1 cellular context compared by ENCODE assay signal in the genomic region with DNA sequence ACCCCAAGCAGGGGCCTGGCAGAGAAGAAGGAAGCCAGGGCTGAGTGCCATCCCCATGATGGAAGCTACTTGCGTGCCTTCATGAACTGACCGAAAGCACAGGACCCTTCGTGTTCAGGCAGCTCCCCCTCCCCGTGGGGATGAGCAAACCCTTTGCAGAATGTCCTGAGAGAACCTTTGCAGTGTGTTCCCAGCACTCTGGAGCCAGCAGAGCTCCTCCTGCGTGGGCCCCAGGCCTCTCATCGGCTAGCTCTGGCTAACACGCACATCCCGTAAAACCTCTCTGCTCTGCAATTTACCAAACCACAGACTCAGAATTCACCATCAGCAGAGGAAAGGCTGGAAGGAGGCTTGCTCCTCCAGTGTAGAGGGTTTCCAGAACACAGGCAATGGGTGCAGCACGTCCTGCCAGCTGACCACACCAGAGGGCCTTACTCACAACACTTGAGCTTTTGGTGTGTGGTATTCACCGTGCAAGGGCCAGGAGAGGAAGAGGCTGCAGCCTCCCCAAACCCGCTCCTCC.
TF ChIP-seq lines count a peak whose summit lies in the region.

No MANE protein-coding gene starts in this region.

TF ChIP-seq in HEK293, 187 proteins besides CTCF, POLR2A, EP300 and RAD21 (continued from another document):
- TF ChIP-seq ZNF138 (tag by site-specific recombination; IDR thresholded peaks at IDR 0.05; ENCODE audit: borderline replicate concordance) (no peak), ZNF341 (tag by site-specific recombination; IDR thresholded peaks at IDR 0.05; ENCODE audit: low read depth) (no peak), ZFP69B (tag by site-specific recombination; IDR thresholded peaks at IDR 0.05) (peak; percentile 74), ZNF473 (tag by site-specific recombination; IDR thresholded peaks at IDR 0.05) (no peak), ZFHX2 (tag by site-specific recombination; conservative IDR thresholded peaks at IDR 0.05) (0 out of 2 replicates have a peak, but pooled peaks have one; percentile 22)
